24 cellular contexts compared by ENCODE assay signal in the genomic region with DNA sequence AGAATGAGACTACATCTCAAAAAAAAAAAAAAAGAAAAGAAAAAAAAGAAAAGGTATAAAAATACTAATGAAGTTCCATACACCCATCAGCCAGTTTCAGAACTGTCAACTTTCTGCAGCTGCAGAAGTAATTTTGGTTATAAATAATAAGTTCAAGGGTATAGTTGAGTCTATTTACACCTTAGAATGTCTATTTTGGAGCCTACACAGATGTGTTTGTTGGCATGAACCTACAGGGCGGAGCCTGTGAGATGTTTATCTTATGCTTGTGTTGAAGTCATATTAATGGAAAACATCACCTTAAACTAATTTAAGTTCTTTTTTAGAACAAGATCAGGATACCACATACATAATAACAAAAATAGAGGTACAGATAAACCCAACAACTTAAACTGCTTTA.
"Had no signal": no experiment of that assay in that cellular context is flagged by ENCODE, and none has a peak within 500 bp of the region (broad histone marks: within the 10 kb centered on the region; RNA-seq: fewer than 3 reads in every experiment).

No MANE protein-coding gene starts in this region.

- H3K4me2 ChIP-seq: KMS-11 had no signal

- DNase-seq: IMR-90; Kasumi-1; MV-4-11; NCI-H1092; NCI-H1105 treated with DMSO at 0.1 percent for 48 hours; NCI-H1417 treated with DMSO at 0.1 percent for 48 hours; NCI-H146; NCI-H1694 treated with DMSO at 0.1 percent for 48 hours; NCI-H1930; NCI-H2081; NCI-H2107; NCI-H2227 treated with DMSO at 0.1 percent for 48 hours; NCI-H524; NCI-H526 treated with DMSO at 0.1 percent for 48 hours; NCI-H774; NK-92 treated with Interleukin-12 subunit alpha and Interleukin-12 subunit beta, amount 100 ng/mL, for 24 hours; RPMI8226; SHP77 treated with DMSO at 0.1 percent for 48 hours; T-helper 1 cell had no signal

- ATAC-seq: HepG2, SK-N-SH treated with all-trans-retinoic acid at 6 μM for 48 hours had no signal

- H3K36me3 ChIP-seq: SJCRH30 had no signal

- H3K27ac ChIP-seq: KMS-11, SJCRH30 had no signal

- H3K27me3 ChIP-seq: SJCRH30 had no signal

- H3K9me3 ChIP-seq: SJCRH30 had no signal

- FAIRE-seq: HepG2, RCC 7860 had no signal

- H3K4me3 ChIP-seq: SJCRH30 had no signal

- H3K9ac ChIP-seq: KMS-11 had no signal
